11 cellular contexts compared by ENCODE assay signal in genomic region chr16:66273644-66274334, GRCh38.
DNase-seq lines count a peak whose midpoint lies in the region; ATAC-seq, FAIRE-seq and TF ChIP-seq lines count a peak whose summit lies in the region.
"Had no signal": no experiment of that assay in that cellular context is flagged by ENCODE, and none has a peak within 500 bp of the region (broad histone marks: within the 10 kb centered on the region; RNA-seq: fewer than 3 reads in every experiment).

No MANE protein-coding gene starts in this region.

- CTCF ChIA-PET in BJ (lab: Yijun Ruan, JAX): interaction anchor here (0.6 to 1.7 kb wide), 10 partner anchors 10 to 1308 kb away, joined by 3 to 8 read pairs (median 4); partner anchors contain the start of gene CDH11
- CTCF ChIA-PET in MCF 10A (lab: Yijun Ruan, JAX): interaction anchor here (0.6 to 4.8 kb wide), 13 partner anchors 11 to 1999 kb away, joined by 3 to 23 read pairs (median 4); no protein-coding TSS in a partner anchor
- CTCF ChIA-PET in HepG2 (lab: Yijun Ruan, JAX; ENCODE audit: low intra/inter-chr PET ratio, low total read pairs): no interaction called here

- TF ChIP-seq CTCF in BJ (IDR thresholded peaks at IDR 0.05; ENCODE audit: insufficient read depth, low read depth, low read length) (peak; percentile 40), MCF 10A (IDR thresholded peaks at IDR 0.05; ENCODE audit: unreplicated experiment) (no peak), HepG2 (CRISPR knock-in tag; IDR thresholded peaks at IDR 0.05) (no peak)

- no peak for FAIRE-seq in HepG2 (lab: Jason Lieb, UNC)

- BruUV-seq in MCF 10A (replicated peaks; lab: Mats Ljungman, UMichigan): no TSS peak
- no TSS peak for BruUV-seq in HepG2 (replicated peaks; lab: Mats Ljungman, UMichigan)

- no peak overlapping the region for H3K4me3 Mint-ChIP-seq in MCF 10A (ENCODE audit: unreplicated experiment)
- no peak overlapping the region for H3K4me3 Mint-ChIP-seq in activated CD4-positive, alpha-beta T cell treated with anti-CD3 and anti-CD28 coated beads, Interleukin-2, amount 10 ng/mL, durations not matched to agents 24 days and 14 days
- H3K4me3 Mint-ChIP-seq: nephron progenitor cell had no signal

- TF ChIP-seq EP300 in HepG2 (IDR thresholded peaks at IDR 0.05; ENCODE audit: low read depth in 2 of 2, low read length in 2 of 2) (no peak), HepG2 (CRISPR knock-in tag; IDR thresholded peaks at IDR 0.05; ENCODE audit: borderline replicate concordance) (no peak)

- H3K4me1 Mint-ChIP-seq in MCF 10A (ENCODE audit: insufficient read depth, unreplicated experiment): peaks cover 30% of the 10 kb centered on the region
- peaks cover 4% of the 10 kb centered on the region for H3K4me1 Mint-ChIP-seq in activated CD4-positive, alpha-beta T cell treated with anti-CD3 and anti-CD28 coated beads, Interleukin-2, amount 10 ng/mL, durations not matched to agents 24 days and 14 days

- DNase-seq in BJ (ENCODE audit: low read depth) (no peak), HS-27A (ENCODE audit: low read depth) (peak; percentile 17), MCF 10A (ENCODE audit: unreplicated experiment) (peak; percentile 43), HepG2 (ENCODE audit: low spot score) (no peak), inferior parietal cortex (ENCODE audit: extremely low spot score) (no peak), NCI-H1105 (lab: John Stamatoyannopoulos, UW) (no peak), NCI-H1048 (lab: John Stamatoyannopoulos, UW) (no peak)
- DNase-seq in activated CD4-positive, alpha-beta T cell treated with anti-CD3 and anti-CD28 coated beads, Interleukin-2, amount 10 ng/mL, durations not matched to agents 24 days and 14 days: no peak
- DNase-seq: NCI-H2081 treated with DMSO at 0.1 percent for 48 hours, nephron progenitor cell had no signal

- TF ChIP-seq RAD21 in HepG2 (CRISPR knock-in tag; IDR thresholded peaks at IDR 0.05): no peak

- no peaks in the 10 kb centered on the region for H4K20me1 ChIP-seq in HepG2 (ENCODE audit: insufficient read depth, low read length)

- no peaks in the 10 kb centered on the region for H3K79me2 ChIP-seq in HepG2 (ENCODE audit: insufficient read depth, low read length)

- H3K27ac Mint-ChIP-seq in MCF 10A (ENCODE audit: low read depth, unreplicated experiment): no peak overlapping the region
- no peak overlapping the region for H3K27ac Mint-ChIP-seq in activated CD4-positive, alpha-beta T cell treated with anti-CD3 and anti-CD28 coated beads, Interleukin-2, amount 10 ng/mL, durations not matched to agents 24 days and 14 days
- H3K27ac Mint-ChIP-seq: nephron progenitor cell had no signal

- WGBS in HepG2 (ENCODE audit: low lambda C conversion rate): 9% methylated on average over 8 of the region's 8 CpGs

- 0 out of 2 replicates have a peak, but pooled peaks cover 4% of the 10 kb centered on the region for H3K4me1 ChIP-seq in HepG2 (ENCODE audit: insufficient read depth, low read length)

- in situ Hi-C loops in HepG2 (cut with HindIII; ENCODE audit: extremely low pct_ligation_motif_present, low pct_unique_long_range_greater_than_20kb): no loop called here

- POLR2A ChIA-PET in BJ (lab: Charles Lee): no interaction called here
- POLR2A ChIA-PET in MCF 10A (lab: Yijun Ruan, JAX): no interaction called here
- POLR2A ChIA-PET in HepG2 (lab: Yijun Ruan, JAX): no interaction called here

- H3K4me3 ChIP-seq in BJ (ENCODE audit: low read depth, low read length) (no peak overlapping the region), HepG2 (replicated peaks in 1 of 3; ENCODE audit: insufficient read depth in 1 of 3, low read depth in 2 of 3, low read length in 3 of 3) (no peak overlapping the region)
- H3K4me3 ChIP-seq: thoracic aorta had no signal

- no peak for ATAC-seq in HepG2

- no peaks in the 10 kb centered on the region for H3K36me3 ChIP-seq in BJ (ENCODE audit: control insufficient read depth, insufficient read depth, low read length)
- H3K36me3 ChIP-seq in HepG2 (replicated peaks in 1 of 2; ENCODE audit: control insufficient read depth in 1 of 2, insufficient read depth in 2 of 2, low read length in 2 of 2): no peaks in the 10 kb centered on the region
- H3K36me3 ChIP-seq: thoracic aorta had no signal

- H3K36me3 Mint-ChIP-seq in MCF 10A (ENCODE audit: insufficient read depth, unreplicated experiment): no peaks in the 10 kb centered on the region
- no peaks in the 10 kb centered on the region for H3K36me3 Mint-ChIP-seq in activated CD4-positive, alpha-beta T cell treated with anti-CD3 and anti-CD28 coated beads, Interleukin-2, amount 10 ng/mL, durations not matched to agents 24 days and 14 days (ENCODE audit: low read depth)

- no peaks in the 10 kb centered on the region for H3K9me3 Mint-ChIP-seq in MCF 10A (ENCODE audit: unreplicated experiment)
- no peaks in the 10 kb centered on the region for H3K9me3 Mint-ChIP-seq in activated CD4-positive, alpha-beta T cell treated with anti-CD3 and anti-CD28 coated beads, Interleukin-2, amount 10 ng/mL, durations not matched to agents 24 days and 14 days

- no peak overlapping the region for H2AFZ ChIP-seq in HepG2 (ENCODE audit: low read length)

- H3K27me3 Mint-ChIP-seq in MCF 10A (ENCODE audit: insufficient read depth, unreplicated experiment): no peaks in the 10 kb centered on the region
- peaks cover 13% of the 10 kb centered on the region for H3K27me3 Mint-ChIP-seq in activated CD4-positive, alpha-beta T cell treated with anti-CD3 and anti-CD28 coated beads, Interleukin-2, amount 10 ng/mL, durations not matched to agents 24 days and 14 days

- H3K27me3 ChIP-seq in BJ (ENCODE audit: control insufficient read depth, insufficient read depth, low read length) (peaks cover 2% of the 10 kb centered on the region), HepG2 (ENCODE audit: control insufficient read depth in 1 of 2, insufficient read depth in 2 of 2, low read length in 2 of 2) (peaks cover 3 to 34% of the 10 kb centered on the region in 2 experiments; a peak in 4 of 5 replicates)

- intact Hi-C loops in MCF 10A (cut with micrococcal nuclease): loop anchor here (2.0 to 5.0 kb wide), 2 partner anchors 71 to 1156 kb away; no protein-coding TSS in a partner anchor
- intact Hi-C loops in HepG2 (cut with micrococcal nuclease; ENCODE audit: unreplicated experiment): no loop called here
- intact Hi-C loops in activated CD4-positive, alpha-beta T cell treated with anti-CD3 and anti-CD28 coated beads, Interleukin-2, amount 10 ng/mL, durations not matched to agents 24 days and 14 days (cut with micrococcal nuclease): loop anchor here (1.0 to 10.0 kb wide), 2 partner anchors 42 to 1149 kb away; partner anchors contain the start of gene CDH11

- no peak overlapping the region for H3K4me2 ChIP-seq in HepG2 (ENCODE audit: low read depth, low read length)

- no peak overlapping the region for H3K9ac ChIP-seq in HepG2 (ENCODE audit: insufficient read depth, low read depth, low read length)

- no peaks in the 10 kb centered on the region for H3K9me3 ChIP-seq in HepG2 (ENCODE audit: low read length)
- H3K9me3 ChIP-seq: thoracic aorta had no signal

- no peak overlapping the region for H3K27ac ChIP-seq in HepG2 (ENCODE audit: extremely low read length, insufficient read depth, low read length)
- H3K27ac ChIP-seq: thoracic aorta had no signal

- no peak for TF ChIP-seq POLR2A in HepG2 (IDR thresholded peaks at IDR 0.05; ENCODE audit: insufficient read depth in 1 of 2, low read depth in 2 of 2, low read length in 2 of 2)

TF ChIP-seq in HepG2, 621 proteins besides CTCF, POLR2A, EP300 and RAD21:
- TF ChIP-seq ZNF724P (CRISPR knock-in tag; IDR thresholded peaks at IDR 0.05; ENCODE audit: borderline replicate concordance) (no peak), STAG1 (CRISPR knock-in tag; IDR thresholded peaks at IDR 0.05) (peak; percentile 33; the same call in 1 of the 2 replicates), ZSCAN20 (CRISPR knock-in tag; IDR thresholded peaks at IDR 0.05; ENCODE audit: borderline replicate concordance) (no peak)

Comparison
In these comparisons a context has a peak if more than half of its experiments do, and no peak if none do; other contexts are left out.
1. DNase-seq: peak in HS-27A (single experiment) and MCF 10A (single experiment); none in BJ (single experiment), HepG2 (single experiment), inferior parietal cortex (single experiment), NCI-H1105 (single experiment), NCI-H1048 (single experiment) and activated CD4-positive, alpha-beta T cell treated with anti-CD3 and anti-CD28 coated beads, Interleukin-2, amount 10 ng/mL, durations not matched to agents 24 days and 14 days (single experiment).